In genomic region chr19:48745208-48745995, GRCh38 we compare ENCODE assay signal across 10 cellular contexts. TPM values are rescaled to one million over a fixed set of nuclear protein-coding genes. Genes with fewer than 3 reads are reported as not detected.
A peak's percentile ranks its signal among the peaks of the same experiment; 100 is the strongest.
DNase-seq lines count a peak whose midpoint lies in the region; ATAC-seq and TF ChIP-seq lines count a peak whose summit lies in the region.
"Had no signal": no experiment of that assay in that cellular context is flagged by ENCODE, and none has a peak within 500 bp of the region (broad histone marks: within the 10 kb centered on the region; RNA-seq: fewer than 3 reads in every experiment).

No MANE protein-coding gene starts in this region.

- H3K27ac Mint-ChIP-seq in activated naive CD8-positive, alpha-beta T cell treated with anti-CD3 and anti-CD28 coated beads for 36 hours: no peak overlapping the region

- H3K36me3 ChIP-seq in Panc1 (ENCODE audit: control insufficient read depth, insufficient read depth, low read length) (no peaks in the 10 kb centered on the region), right atrium auricular region (no peaks in the 10 kb centered on the region)
- H3K36me3 ChIP-seq: uterus had no signal

- H3K27ac ChIP-seq in Panc1 (ENCODE audit: low read length) (no peak overlapping the region), right atrium auricular region (no peak overlapping the region)

- POLR2A ChIA-PET in Panc1 (lab: Charles Lee): no interaction called here

- peaks cover 2% of the 10 kb centered on the region for H3K9me3 Mint-ChIP-seq in activated naive CD8-positive, alpha-beta T cell treated with anti-CD3 and anti-CD28 coated beads for 36 hours

- H3K4me3 Mint-ChIP-seq in activated naive CD8-positive, alpha-beta T cell treated with anti-CD3 and anti-CD28 coated beads for 36 hours: no peak overlapping the region

- H3K4me3 ChIP-seq in Panc1 (ENCODE audit: low read depth in 2 of 2, low read length in 2 of 2): no peak overlapping the region; a peak in 1 of 4 replicates
- H3K4me3 ChIP-seq in right atrium auricular region: no peak overlapping the region
- H3K4me3 ChIP-seq: uterus had no signal

- BruUV-seq in Panc1 (replicated peaks; lab: Mats Ljungman, UMichigan): no TSS peak

- peaks cover 16% of the 10 kb centered on the region for H3K4me1 Mint-ChIP-seq in activated naive CD8-positive, alpha-beta T cell treated with anti-CD3 and anti-CD28 coated beads for 36 hours

- H3K36me3 Mint-ChIP-seq in activated naive CD8-positive, alpha-beta T cell treated with anti-CD3 and anti-CD28 coated beads for 36 hours: peaks cover 2% of the 10 kb centered on the region

- TF ChIP-seq CTCF in Panc1 (IDR thresholded peaks at IDR 0.05): no peak
- TF ChIP-seq CTCF in right atrium auricular region (IDR thresholded peaks at IDR 0.05): no peak

- peak; percentile 44 for DNase-seq in COLO668 (lab: John Stamatoyannopoulos, UW; ENCODE audit: unreplicated experiment)
- DNase-seq in HT-29 (ENCODE audit: low spot score): peak; percentile 84
- DNase-seq in Panc1 (ENCODE audit: low read depth, low spot score): no peak
- peak; percentile 44 for DNase-seq in activated naive CD8-positive, alpha-beta T cell treated with anti-CD3 and anti-CD28 coated beads for 36 hours
- peak; percentile 67 for DNase-seq in right atrium auricular region (ENCODE audit: low spot score)
- peak; percentile 60 for DNase-seq in stimulated activated CD4-positive, alpha-beta T cell treated with anti-CD3 and anti-CD28 coated beads, Interleukin-1b, Interleukin-23, amount 100 ng/mL, for 48 hours

- H3K27me3 ChIP-seq in Panc1 (ENCODE audit: control insufficient read depth, insufficient read depth, low read length) (no peaks in the 10 kb centered on the region), right atrium auricular region (no peaks in the 10 kb centered on the region)
- H3K27me3 ChIP-seq: uterus had no signal

- intact Hi-C loops in Panc1 (cut with micrococcal nuclease; ENCODE audit: unreplicated experiment): no loop called here

- no peaks in the 10 kb centered on the region for H3K9me3 ChIP-seq in Panc1 (ENCODE audit: control insufficient read depth, insufficient read depth, low read depth, low read length)
- no peaks in the 10 kb centered on the region for H3K9me3 ChIP-seq in right atrium auricular region
- H3K9me3 ChIP-seq: heart right ventricle, uterus had no signal

- CTCF ChIA-PET in Panc1 (lab: Charles Lee): no interaction called here

- peaks cover 36% of the 10 kb centered on the region for H3K27me3 Mint-ChIP-seq in activated naive CD8-positive, alpha-beta T cell treated with anti-CD3 and anti-CD28 coated beads for 36 hours

- peak; percentile 83 for ATAC-seq in Panc1
- no peak for ATAC-seq in HG02588 (IDR thresholded peaks at IDR 0.05; ENCODE audit: unreplicated experiment)
- no peak for ATAC-seq in GM19324 (IDR thresholded peaks at IDR 0.05; ENCODE audit: low FRiP score, unreplicated experiment)

- in situ Hi-C loops in Panc1 (cut with HindIII; ENCODE audit: low pct_unique_long_range_greater_than_20kb, low sequenced_read_pairs): no loop called here

- no peaks in the 10 kb centered on the region; the same call in 1 of the 2 replicates for H3K4me1 ChIP-seq in Panc1 (ENCODE audit: control insufficient read depth, insufficient read depth, low read length)
- H3K4me1 ChIP-seq in right atrium auricular region: peaks cover 0 to 18% of the 10 kb centered on the region in 2 donors
- H3K4me1 ChIP-seq: uterus had no signal

RNA-seq across cellular contexts. Expression of gene IZUMO1, which starts 1.3 kb away (rescaled TPM):
- total RNA-seq in HT-29 (2014; rRNA removed; shearing (Covaris generic)): 0.05 and 0.58 TPM in 2 replicates
- total RNA-seq in Panc1 (2021; ENCODE audit: unreplicated experiment): not detected
- not detected for polyA plus RNA-seq in Panc1 (2012; ENCODE audit: insufficient read length)
- total RNA-seq in activated naive CD8-positive, alpha-beta T cell treated with anti-CD3 and anti-CD28 coated beads for 36 hours: not detected
- total RNA-seq in right atrium auricular region: not detected

RNA-seq across cellular contexts. Expression of gene RASIP1, which starts 5.0 kb away (rescaled TPM):
- 0.34 and 0.61 TPM in 2 replicates for total RNA-seq in HT-29 (2014; rRNA removed; shearing (Covaris generic))
- total RNA-seq in Panc1 (2021; ENCODE audit: unreplicated experiment) (0.41 TPM), right atrium auricular region (10 to 100 TPM; 13.6 to 22.9 TPM)
- polyA plus RNA-seq in Panc1 (2012; ENCODE audit: insufficient read length): 0.92 TPM
- under 1 TPM; 0.40 to 0.49 TPM for total RNA-seq in activated naive CD8-positive, alpha-beta T cell treated with anti-CD3 and anti-CD28 coated beads for 36 hours

RNA-seq across cellular contexts. Expression of gene FUT1, which starts 7.0 kb away (rescaled TPM):
- total RNA-seq in HT-29 (2014; rRNA removed; shearing (Covaris generic)): 4.6 and 6.3 TPM in 2 replicates
- total RNA-seq in Panc1 (2021; ENCODE audit: unreplicated experiment) (0.13 TPM), right atrium auricular region (1 to 10 TPM; 3.1 to 3.3 TPM)
- not detected for polyA plus RNA-seq in Panc1 (2012; ENCODE audit: insufficient read length)
- under 1 TPM; 0.06 to 0.12 TPM for total RNA-seq in activated naive CD8-positive, alpha-beta T cell treated with anti-CD3 and anti-CD28 coated beads for 36 hours

RNA-seq across cellular contexts. Expression of gene FGF21, which starts 9.9 kb away (rescaled TPM):
- total RNA-seq in HT-29 (2014; rRNA removed; shearing (Covaris generic)): not detected in 2 replicates
- total RNA-seq in Panc1 (2021; ENCODE audit: unreplicated experiment) (not detected), right atrium auricular region (not detected)
- 0.17 TPM for polyA plus RNA-seq in Panc1 (2012; ENCODE audit: insufficient read length)
- total RNA-seq in activated naive CD8-positive, alpha-beta T cell treated with anti-CD3 and anti-CD28 coated beads for 36 hours: not detected
- total RNA-seq: heart right ventricle, uterus had no signal
- polyA plus RNA-seq: heart right ventricle had no signal

RNA-seq across cellular contexts. Expression of gene MAMSTR, which starts 25.9 kb away (rescaled TPM):
- total RNA-seq in HT-29 (2014; rRNA removed; shearing (Covaris generic)): 0.73 and 0.84 TPM in 2 replicates
- total RNA-seq in Panc1 (2021; ENCODE audit: unreplicated experiment): 3.3 TPM
- 5.8 TPM for polyA plus RNA-seq in Panc1 (2012; ENCODE audit: insufficient read length)
- total RNA-seq in activated naive CD8-positive, alpha-beta T cell treated with anti-CD3 and anti-CD28 coated beads for 36 hours: under 1 TPM; 0.41 to 0.46 TPM
- 1 to 10 TPM in 1 of 2 donors, under 1 TPM in 1; 0.70 to 2.4 TPM for total RNA-seq in right atrium auricular region
